In the genomic region with DNA sequence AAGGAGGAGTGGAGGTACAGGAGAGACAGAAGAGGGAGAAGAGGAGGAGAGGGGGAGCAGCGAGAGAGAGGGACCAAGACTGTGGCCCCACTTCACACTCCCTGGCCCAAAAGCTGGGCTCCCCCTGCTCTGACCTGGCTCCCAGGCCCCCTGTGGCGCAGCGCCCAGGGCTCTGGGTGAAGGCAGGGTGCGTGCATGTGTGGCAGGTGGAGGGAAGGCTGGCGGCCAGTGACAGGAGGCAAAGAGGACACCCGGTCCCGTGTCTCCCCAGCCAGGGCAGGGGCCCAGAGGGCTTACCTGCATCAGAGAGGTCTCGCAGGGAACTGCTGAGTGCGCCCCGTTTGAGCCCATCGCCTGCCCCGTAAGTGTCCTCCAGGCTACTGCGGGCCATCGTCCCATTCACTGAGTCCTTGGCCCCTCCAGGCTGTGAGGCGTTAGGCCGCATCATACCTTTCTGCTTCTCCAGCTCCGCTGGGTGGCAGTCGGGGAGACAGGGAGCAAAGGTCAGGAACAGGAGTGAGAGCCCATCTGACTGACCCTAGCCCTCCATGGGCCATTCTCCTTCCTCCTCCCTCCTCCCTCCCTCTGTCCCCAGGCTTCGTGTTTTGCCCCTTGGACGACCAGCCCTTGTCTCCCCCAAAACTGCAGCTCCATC, we compare ENCODE assay signal across 9 cellular contexts. TPM values are rescaled to one million over a fixed set of nuclear protein-coding genes. Genes with fewer than 3 reads are reported as not detected.
"Had no signal": no experiment of that assay in that cellular context is flagged by ENCODE, and none has a peak within 500 bp of the region (broad histone marks: within the 10 kb centered on the region; RNA-seq: fewer than 3 reads in every experiment).

No MANE protein-coding gene starts in this region.

- ATAC-seq: HCT116 had no signal

- H2AFZ ChIP-seq: GM23248 had no signal

- H3K36me3 ChIP-seq: HAP-1 had no signal

- H3K9me3 ChIP-seq: HAP-1 had no signal

- H3K4me1 ChIP-seq: HAP-1 had no signal

- H3K4me3 ChIP-seq: GM23248, HAP-1 had no signal

- H3K27ac ChIP-seq: GM23248 had no signal

- FAIRE-seq: HTR-8/SVneo had no signal

- H3K9ac ChIP-seq: GM23248 had no signal

- DNase-seq: GM23248, GOT3, H7, HFFc6, KG1 had no signal

RNA-seq across cellular contexts. Expression of a gene that starts 45.2 kb away (rescaled TPM):
- polyA plus RNA-seq: IgD-negative memory B cell had no signal
